In the genomic region with DNA sequence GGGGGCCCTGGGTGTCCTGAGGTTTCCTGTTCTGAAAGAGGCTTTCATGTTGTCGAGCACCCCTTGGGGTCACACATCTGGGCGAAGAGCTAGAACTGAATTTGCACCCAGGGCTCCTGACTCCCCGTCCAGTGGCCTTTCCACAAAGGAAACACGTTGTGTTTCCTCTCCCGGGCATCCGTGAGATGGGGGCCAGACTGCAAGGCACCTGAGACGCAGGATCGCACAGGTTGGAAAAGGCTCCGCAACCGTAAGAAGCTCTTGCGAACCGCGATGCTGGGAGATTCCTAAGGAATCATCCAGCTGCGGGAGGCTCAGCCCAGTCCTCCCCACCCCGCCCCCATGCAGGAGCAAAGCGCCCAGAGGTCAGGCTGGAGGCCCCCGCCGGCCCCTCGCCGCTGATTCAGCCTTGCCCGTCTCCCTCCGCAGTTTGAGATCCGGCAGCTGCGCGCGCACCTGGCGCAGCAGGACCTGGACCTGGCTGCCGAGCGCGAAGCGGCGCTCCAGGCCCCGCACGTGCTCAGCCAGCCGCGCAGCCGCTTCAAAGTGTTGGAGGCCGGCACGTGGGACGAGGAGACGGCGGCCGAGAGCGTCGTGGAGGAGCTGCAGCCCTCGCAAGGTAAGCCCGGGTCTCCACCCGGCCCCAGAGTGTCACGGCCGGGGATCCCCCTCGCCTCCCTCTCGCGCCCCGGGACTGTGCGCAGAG, we compare ENCODE assay signal across 15 cellular contexts.
A peak's percentile ranks its signal among the peaks of the same experiment; 100 is the strongest.
DNase-seq lines count a peak whose midpoint lies in the region; ATAC-seq and TF ChIP-seq lines count a peak whose summit lies in the region.
"Had no signal": no experiment of that assay in that cellular context is flagged by ENCODE, and none has a peak within 500 bp of the region (broad histone marks: within the 10 kb centered on the region; RNA-seq: fewer than 3 reads in every experiment).

No MANE protein-coding gene starts in this region.

- no peak for TF ChIP-seq CTCF in C4-2B (conservative IDR thresholded peaks at IDR 0.05)
- TF ChIP-seq CTCF in GM06990 (IDR thresholded peaks at IDR 0.05; ENCODE audit: insufficient read depth, low read length, poor library complexity, severe bottlenecking) = no peak
- no peak for TF ChIP-seq CTCF in PC-9 (conservative IDR thresholded peaks at IDR 0.05)

- POLR2A ChIA-PET in PC-9 (lab: Charles Lee; ENCODE audit: unreplicated experiment) = no interaction called here
- POLR2A ChIA-PET in naive thymus-derived CD4-positive, alpha-beta T cell (lab: Charles Lee) = no interaction called here

- peak overlapping the region; percentile 84 for H3K4me2 ChIP-seq in PC-9

- no peaks in the 10 kb centered on the region for H3K79me2 ChIP-seq in PC-9 (ENCODE audit: low read depth)

- H3K4me1 ChIP-seq in PC-9 (replicated peaks; ENCODE audit: insufficient read depth) = peaks cover 21% of the 10 kb centered on the region
- no peaks in the 10 kb centered on the region for H3K4me1 ChIP-seq in naive thymus-derived CD4-positive, alpha-beta T cell (ENCODE audit: control insufficient read depth in 2 of 2, insufficient read depth in 2 of 2, low read length in 2 of 2)

- no peak overlapping the region for H3K27ac Mint-ChIP-seq in memory B cell
- H3K27ac Mint-ChIP-seq in naive thymus-derived CD4-positive, alpha-beta T cell = no peak overlapping the region
- H3K27ac Mint-ChIP-seq: nephron had no signal

- H3K9me2 ChIP-seq in PC-9 (ENCODE audit: insufficient read depth) = no peaks in the 10 kb centered on the region

- peaks cover 8% of the 10 kb centered on the region; the same call in 1 of the 2 replicates for H3F3A ChIP-seq in PC-9 (ENCODE audit: insufficient read depth, low read depth)

- H3K4me3 Mint-ChIP-seq in memory B cell = peak overlapping the region; percentile 73
- H3K4me3 Mint-ChIP-seq in naive thymus-derived CD4-positive, alpha-beta T cell = peak overlapping the region in 3 of 10 donors; percentile 4 to 66 (median 37)

- H3K9me3 ChIP-seq in PC-9 (ENCODE audit: insufficient read depth, low read depth) = no peaks in the 10 kb centered on the region
- no peaks in the 10 kb centered on the region for H3K9me3 ChIP-seq in naive thymus-derived CD4-positive, alpha-beta T cell (ENCODE audit: control insufficient read depth in 2 of 3, low read length in 3 of 3)
- H3K9me3 ChIP-seq: heart right ventricle, sigmoid colon, uterus had no signal

- CTCF ChIA-PET in PC-9 (lab: Charles Lee) = interaction anchor here (0.6 to 0.9 kb wide), 3 partner anchors 15 to 829 kb away, joined by 3 to 7 read pairs (median 3); no protein-coding TSS in a partner anchor
- CTCF ChIA-PET in naive thymus-derived CD4-positive, alpha-beta T cell (lab: Charles Lee) = no interaction called here

- BruUV-seq in PC-9 (replicated peaks; lab: Mats Ljungman, UMichigan) = no TSS peak

- H3K27me3 ChIP-seq in GM06990 (replicated peaks; ENCODE audit: control insufficient read depth, insufficient read depth, low read length) (no peaks in the 10 kb centered on the region), PC-9 (ENCODE audit: insufficient read depth, low read depth) (no peaks in the 10 kb centered on the region)
- peaks cover 0 to 3% of the 10 kb centered on the region in 2 donors for H3K27me3 ChIP-seq in naive thymus-derived CD4-positive, alpha-beta T cell (ENCODE audit: control insufficient read depth in 2 of 2, insufficient read depth in 2 of 2, low read length in 2 of 2)
- H3K27me3 ChIP-seq: uterus had no signal

- peaks cover 11% of the 10 kb centered on the region for H3K4me1 Mint-ChIP-seq in memory B cell
- peaks cover 8 to 13% (median 13%) of the 10 kb centered on the region in 7 donors for H3K4me1 Mint-ChIP-seq in naive thymus-derived CD4-positive, alpha-beta T cell

- no peak overlapping the region for H3K4me3 ChIP-seq in GM06990 (replicated peaks; ENCODE audit: low read depth, low read length)
- H3K4me3 ChIP-seq in PC-9 = no peak overlapping the region
- H3K4me3 ChIP-seq in naive thymus-derived CD4-positive, alpha-beta T cell (ENCODE audit: low read length) = no peak overlapping the region
- H3K4me3 ChIP-seq: sigmoid colon, uterus had no signal

- H4K20me1 ChIP-seq in PC-9 (ENCODE audit: insufficient read depth) = no peaks in the 10 kb centered on the region

- ATAC-seq in memory B cell (ENCODE audit: low read depth) = no peak
- no peak for ATAC-seq in naive thymus-derived CD4-positive, alpha-beta T cell

- no peaks in the 10 kb centered on the region for H3K36me3 ChIP-seq in GM06990 (ENCODE audit: control insufficient read depth, insufficient read depth, low read length)
- H3K36me3 ChIP-seq in PC-9 (ENCODE audit: low read depth) = no peaks in the 10 kb centered on the region
- H3K36me3 ChIP-seq in naive thymus-derived CD4-positive, alpha-beta T cell (ENCODE audit: control insufficient read depth in 2 of 3, insufficient read depth in 3 of 3, low read length in 3 of 3) = no peaks in the 10 kb centered on the region
- H3K36me3 ChIP-seq: heart right ventricle, sigmoid colon, uterus had no signal

- peaks cover 19% of the 10 kb centered on the region for H3K27me3 Mint-ChIP-seq in memory B cell
- H3K27me3 Mint-ChIP-seq in naive thymus-derived CD4-positive, alpha-beta T cell = peaks cover 31 to 45% (median 36%) of the 10 kb centered on the region in 5 donors

- H3K9me3 Mint-ChIP-seq in memory B cell = peaks cover 1% of the 10 kb centered on the region
- H3K9me3 Mint-ChIP-seq in naive thymus-derived CD4-positive, alpha-beta T cell = no peaks in the 10 kb centered on the region
- H3K9me3 Mint-ChIP-seq: nephron had no signal

- intact Hi-C loops in PC-9 (cut with micrococcal nuclease; ENCODE audit: unreplicated experiment) = loop anchor here (1.0 to 5.0 kb wide), 5 partner anchors 46 to 675 kb away; no protein-coding TSS in a partner anchor
- intact Hi-C loops in naive thymus-derived CD4-positive, alpha-beta T cell (cut with micrococcal nuclease) = loop anchor here (2.0 to 5.0 kb wide), 3 partner anchors 151 to 675 kb away; no protein-coding TSS in a partner anchor

- H3K36me3 Mint-ChIP-seq in memory B cell = no peaks in the 10 kb centered on the region
- peaks cover 0 to 3% (median 0%) of the 10 kb centered on the region in 5 donors for H3K36me3 Mint-ChIP-seq in naive thymus-derived CD4-positive, alpha-beta T cell

- H2AFZ ChIP-seq in PC-9 = no peak overlapping the region

- H3K27ac ChIP-seq in C4-2B (peak overlapping the region; percentile 59), PC-9 (no peak overlapping the region)
- H3K27ac ChIP-seq in naive thymus-derived CD4-positive, alpha-beta T cell (ENCODE audit: low read depth, low read length) = no peak overlapping the region
- H3K27ac ChIP-seq: epithelial cell of prostate, heart right ventricle, sigmoid colon, uterus had no signal

- DNase-seq in GM06990 (ENCODE audit: extremely low read depth, insufficient read length) (peak; percentile 40), PC-9 (no peak), memory B cell (ENCODE audit: low spot score in 2 of 2) (no peak), NOMO-1 (lab: John Stamatoyannopoulos, UW; ENCODE audit: unreplicated experiment in 2 of 2) (no peak), globus pallidus (ENCODE audit: low spot score) (no peak)
- no peak for DNase-seq in naive thymus-derived CD4-positive, alpha-beta T cell
- DNase-seq: activated CD4-positive, CD25-positive, alpha-beta regulatory T cell treated with anti-CD3 and anti-CD28 coated beads, Interleukin-2, amount 50 U/mL, for 72 hours; activated naive CD4-positive, alpha-beta T cell treated with anti-CD3 and anti-CD28 coated beads, Interleukin-2, amount 50 U/mL, for 16 hours; aorta had no signal
